In the genomic region with DNA sequence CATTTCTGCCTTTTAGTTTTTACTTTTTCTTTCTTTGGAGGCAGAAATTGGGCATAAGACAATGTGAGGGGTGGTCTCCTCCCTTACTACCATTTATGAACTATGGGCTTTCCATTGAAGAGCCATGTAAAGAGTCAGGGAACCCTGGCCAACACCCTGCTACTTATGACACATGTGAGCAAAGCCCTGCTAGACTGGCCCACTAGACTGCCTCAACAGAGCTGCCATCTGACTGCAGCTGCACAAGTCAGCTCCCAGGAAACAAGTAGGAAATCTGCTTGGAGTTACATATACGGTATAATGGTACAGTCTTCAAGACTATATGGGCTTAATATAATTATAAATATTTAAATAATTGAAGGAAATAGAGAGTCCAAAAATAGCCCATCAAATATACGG, we compare ENCODE assay signal across 19 cellular contexts.
"Had no signal": no experiment of that assay in that cellular context is flagged by ENCODE, and none has a peak within 500 bp of the region (broad histone marks: within the 10 kb centered on the region; RNA-seq: fewer than 3 reads in every experiment).

No MANE protein-coding gene starts in this region.

- H3K4me3 ChIP-seq: dorsolateral prefrontal cortex, gastrocnemius medialis, lung, pancreas, stomach, thyroid gland, vagina had no signal

- ATAC-seq: gastrocnemius medialis; left lobe of liver; natural killer cell; pancreas; sciatic nerve; stimulated activated effector memory CD8-positive, alpha-beta T cell treated with anti-CD3 and anti-CD28 coated beads, Interleukin-12 subunit alpha, Interleukin-12 subunit beta, amount 100 ng/mL, for 72 hours had no signal

- DNase-seq: dorsolateral prefrontal cortex; effector CD4-positive, alpha-beta T cell; foreskin fibroblast; gastrocnemius medialis; head of caudate nucleus; kidney; natural killer cell; pancreas; stimulated activated CD4-positive, alpha-beta T cell treated with anti-CD3 and anti-CD28 coated beads, Interleukin-2, amount 100 ng/mL, for 24 hours; stimulated activated CD4-positive, alpha-beta T cell treated with anti-CD3 and anti-CD28 coated beads, Interleukin-4, amount 100 ng/mL, for 24 hours; stimulated activated naive CD4-positive, alpha-beta T cell treated with Interleukin-2 at 50 U/mL for 16 hours; stomach; thyroid gland; trophoblast cell had no signal

- FAIRE-seq: kidney, pancreas had no signal

- H3K27ac ChIP-seq: dorsolateral prefrontal cortex, gastrocnemius medialis, pancreas, stomach, thyroid gland, vagina had no signal

- H3K36me3 ChIP-seq: gastrocnemius medialis, pancreas, stomach, thyroid gland, vagina had no signal

- H3K9me3 ChIP-seq: gastrocnemius medialis, pancreas, stomach, thyroid gland, vagina had no signal

- H3K27me3 ChIP-seq: dorsolateral prefrontal cortex, gastrocnemius medialis, pancreas, stomach, thyroid gland, vagina had no signal

- H3K4me1 ChIP-seq: gastrocnemius medialis, stomach, thyroid gland, vagina had no signal
